In the genomic region with DNA sequence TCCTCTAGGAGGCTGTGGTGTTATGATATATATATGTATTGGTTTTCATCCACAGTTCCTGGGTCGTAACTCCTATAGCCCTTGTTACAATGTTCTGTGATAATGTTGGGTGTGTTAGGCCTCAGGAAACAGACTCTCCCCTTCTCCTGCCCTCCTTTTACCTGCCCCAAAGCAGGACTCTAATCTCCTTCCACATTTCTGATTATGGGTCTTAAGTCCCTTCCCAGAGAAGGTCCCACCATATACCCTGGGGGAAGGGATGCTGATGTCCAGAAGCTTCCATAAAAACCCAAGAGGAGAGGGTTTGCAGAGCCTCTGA, we compare ENCODE assay signal across 8 cellular contexts. TPM values are rescaled to one million over a fixed set of nuclear protein-coding genes. Genes with fewer than 3 reads are reported as not detected.
DNase-seq lines count a peak whose midpoint lies in the region; ATAC-seq, FAIRE-seq and TF ChIP-seq lines count a peak whose summit lies in the region.

No MANE protein-coding gene starts in this region.

- peak overlapping the region; percentile 91 for H3K9ac ChIP-seq in SU-DHL-6 (ENCODE audit: low read length)

- H3K4me3 ChIP-seq in H7 (ENCODE audit: insufficient read depth, low read depth, low read length) (peak overlapping the region; percentile 92; the same call in 1 of the 2 replicates), SU-DHL-6 (ENCODE audit: insufficient read depth, low read length, poor library complexity, severe bottlenecking) (peak overlapping the region; percentile 36), fibroblast of villous mesenchyme (ENCODE audit: low read depth, low read length) (peak overlapping the region; percentile 33), small intestine (ENCODE audit: low read depth in 1 of 2, low read length in 2 of 2) (no peak overlapping the region)

- H3K27me3 ChIP-seq in H7 (ENCODE audit: control insufficient read depth, insufficient read depth, low read length) (no peaks in the 10 kb centered on the region), SU-DHL-6 (ENCODE audit: low read length) (no peaks in the 10 kb centered on the region), small intestine (ENCODE audit: control insufficient read depth in 2 of 2, insufficient read depth in 2 of 2, low read length in 2 of 2) (no peaks in the 10 kb centered on the region)

- H3F3A ChIP-seq in SU-DHL-6 (ENCODE audit: insufficient read depth) = peaks cover 20% of the 10 kb centered on the region

- H3K9me2 ChIP-seq in SU-DHL-6 (replicated peaks; ENCODE audit: insufficient read depth, low read length) = no peaks in the 10 kb centered on the region

- peak overlapping the region; percentile 60 for H3K27ac ChIP-seq in SU-DHL-6 (ENCODE audit: low read depth, low read length)
- H3K27ac ChIP-seq in small intestine (ENCODE audit: low read depth in 1 of 2, low read length in 1 of 2) = peak overlapping the region; percentile 62 to 84

- DNase-seq in H7 (no peak), fibroblast of villous mesenchyme (ENCODE audit: low read depth) (no peak), small intestine (no peak), HUDEP-2 (lab: John Stamatoyannopoulos, UW; ENCODE audit: unreplicated experiment in 76 of 76) (no peak), NCI-H1092 treated with DMSO at 0.1 percent for 48 hours (lab: John Stamatoyannopoulos, UW) (no peak), NCI-H2081 (lab: John Stamatoyannopoulos, UW) (no peak)

- H3K4me2 ChIP-seq in SU-DHL-6 (ENCODE audit: low read depth, low read length, poor library complexity, severe bottlenecking) = peak overlapping the region; percentile 60

- no peak for ATAC-seq in HG03378 (IDR thresholded peaks at IDR 0.05; ENCODE audit: unreplicated experiment)

- 0 to 20% (median 6%) methylated on average over 1 of the region's 1 CpG for WGBS in small intestine, 3 donors

- H2AFZ ChIP-seq in SU-DHL-6 (ENCODE audit: low read depth, low read length, severe bottlenecking) = peak overlapping the region; percentile 88

- TF ChIP-seq CTCF in SU-DHL-6 (IDR thresholded peaks at IDR 0.05; ENCODE audit: insufficient read depth, low read length, poor library complexity, severe bottlenecking) (peak; percentile 15), fibroblast of villous mesenchyme (IDR thresholded peaks at IDR 0.05; ENCODE audit: insufficient read depth, low read depth, low read length) (no peak)

- peaks cover 44% of the 10 kb centered on the region for H3K79me2 ChIP-seq in SU-DHL-6 (ENCODE audit: insufficient read depth, low read length)

- H3K4me1 ChIP-seq in small intestine (ENCODE audit: control insufficient read depth in 2 of 2, insufficient read depth in 1 of 2, low read depth in 1 of 2, low read length in 1 of 2) = peaks cover 0 to 10% of the 10 kb centered on the region in 2 donors

- no peaks in the 10 kb centered on the region for H4K20me1 ChIP-seq in SU-DHL-6 (ENCODE audit: low read depth, low read length)

- H3K36me3 ChIP-seq in H7 (replicated peaks; ENCODE audit: control insufficient read depth, insufficient read depth, low read length) (peaks cover 28% of the 10 kb centered on the region), SU-DHL-6 (ENCODE audit: low read length) (no peaks in the 10 kb centered on the region; the same call in 1 of the 2 replicates), small intestine (ENCODE audit: control insufficient read depth in 2 of 2, insufficient read depth in 2 of 2, low read length in 2 of 2) (peaks cover 6 to 9% of the 10 kb centered on the region in 2 donors)

- H3K9me3 ChIP-seq in SU-DHL-6 (ENCODE audit: insufficient read depth, low read length) (no peaks in the 10 kb centered on the region), small intestine (ENCODE audit: control insufficient read depth, low read depth) (no peaks in the 10 kb centered on the region)

- FAIRE-seq in small intestine (lab: Jason Lieb, UNC) = no peak

RNA-seq across cellular contexts. Expression of gene C1QBP, which starts 0.5 kb away (rescaled TPM):
- total RNA-seq in H7 (2014; rRNA removed; shearing (Covaris generic)) = 445 and 450 TPM in 2 replicates
- total RNA-seq in fibroblast of villous mesenchyme = 179 and 233 TPM in 2 replicates
- polyA plus RNA-seq in small intestine = 100 to 1,000 TPM in 1 of 3 donors, 10 to 100 TPM in 2; 83.9 to 291 (median 95.1) TPM

RNA-seq across cellular contexts. Expression of gene RPAIN, which starts 19.4 kb away (rescaled TPM):
- total RNA-seq in H7 (2014; rRNA removed; shearing (Covaris generic)) = 52.1 and 61.2 TPM in 2 replicates
- total RNA-seq in fibroblast of villous mesenchyme = 35.0 and 39.6 TPM in 2 replicates
- polyA plus RNA-seq in small intestine = 10 to 100 TPM; 27.3 to 32.6 (median 29.2) TPM

RNA-seq across cellular contexts. Expression of gene NUP88, which starts 19.9 kb away (rescaled TPM):
- 110 and 139 TPM in 2 replicates for total RNA-seq in H7 (2014; rRNA removed; shearing (Covaris generic))
- total RNA-seq in fibroblast of villous mesenchyme = 96.3 and 106 TPM in 2 replicates
- polyA plus RNA-seq in small intestine = 10 to 100 TPM; 62.0 to 71.2 (median 65.7) TPM

RNA-seq across cellular contexts. Expression of gene DHX33, which starts 29.4 kb away (rescaled TPM):
- total RNA-seq in H7 (2014; rRNA removed; shearing (Covaris generic)) = 21.0 and 31.9 TPM in 2 replicates
- total RNA-seq in fibroblast of villous mesenchyme = 14.2 and 14.8 TPM in 2 replicates
- 1 to 10 TPM; 2.4 to 7.6 (median 3.1) TPM for polyA plus RNA-seq in small intestine

RNA-seq across cellular contexts. Expression of gene DERL2, which starts 46.6 kb away (rescaled TPM):
- total RNA-seq in H7 (2014; rRNA removed; shearing (Covaris generic)) = 24.5 and 27.6 TPM in 2 replicates
- total RNA-seq in fibroblast of villous mesenchyme = 29.0 and 45.3 TPM in 2 replicates
- 10 to 100 TPM; 57.5 to 61.6 (median 60.8) TPM for polyA plus RNA-seq in small intestine

Comparison
In these comparisons a context has a peak if more than half of its experiments do, and no peak if none do; other contexts are left out.
1. H3K4me3 ChIP-seq: peak in H7 (single experiment), SU-DHL-6 (single experiment) and fibroblast of villous mesenchyme (single experiment); none in small intestine (0 of 2).